In the genomic region with DNA sequence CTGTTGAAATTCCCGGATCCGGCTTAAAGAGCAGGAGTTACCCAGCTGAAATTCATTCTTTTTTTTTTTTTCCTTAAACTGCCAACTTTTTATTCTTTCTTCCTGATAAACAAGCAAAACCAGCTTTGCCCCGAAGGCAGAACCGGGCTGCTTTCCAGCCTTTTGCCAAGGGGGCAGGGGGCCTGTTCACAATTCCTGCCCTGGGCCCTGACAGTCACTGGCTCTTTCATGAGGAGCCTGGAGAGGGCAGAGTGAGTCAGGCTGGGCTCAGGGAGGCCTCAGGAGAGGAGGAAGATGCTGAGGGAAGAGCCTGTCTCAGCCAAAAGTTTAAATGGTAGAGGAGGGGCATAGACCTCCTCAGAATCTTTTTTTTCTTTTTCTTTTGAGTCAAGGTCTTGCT, we compare ENCODE assay signal across 10 cellular contexts. TPM values are rescaled to one million over a fixed set of nuclear protein-coding genes. Genes with fewer than 3 reads are reported as not detected.
A peak's percentile ranks its signal among the peaks of the same experiment; 100 is the strongest.
DNase-seq lines count a peak whose midpoint lies in the region; TF ChIP-seq lines count a peak whose summit lies in the region.
"Had no signal": no experiment of that assay in that cellular context is flagged by ENCODE, and none has a peak within 500 bp of the region (broad histone marks: within the 10 kb centered on the region; RNA-seq: fewer than 3 reads in every experiment).

No MANE protein-coding gene starts in this region.

- peaks cover 93% of the 10 kb centered on the region for H3K4me1 Mint-ChIP-seq in activated naive CD4-positive, alpha-beta T cell treated with anti-CD3 and anti-CD28 coated beads, Interleukin-2, amount 10 ng/mL, durations not matched to agents 7 days and 5 days

- peak overlapping the region; percentile 9 for H3K4me3 Mint-ChIP-seq in activated naive CD4-positive, alpha-beta T cell treated with anti-CD3 and anti-CD28 coated beads, Interleukin-2, amount 10 ng/mL, durations not matched to agents 7 days and 5 days

- CTCF ChIA-PET in activated naive CD4-positive, alpha-beta T cell treated with anti-CD3 and anti-CD28 coated beads, Interleukin-2, amount 10 ng/mL, durations not matched to agents 7 days and 5 days (lab: Charles Lee), result interaction anchor here (1.0 to 2.0 kb wide), 3 partner anchors 17 to 38 kb away, joined by 3 to 7 read pairs (median 4); no protein-coding TSS in a partner anchor

- TF ChIP-seq CTCF in VCaP (conservative IDR thresholded peaks at IDR 0.05), result peak; percentile 74
- peak; percentile 36 for TF ChIP-seq CTCF in hepatocyte (IDR thresholded peaks at IDR 0.05; ENCODE audit: poor library complexity)
- peak; percentile 23 to 36 for TF ChIP-seq CTCF in tibial artery (IDR thresholded peaks at IDR 0.05)

- peaks cover 12% of the 10 kb centered on the region for H3K9me3 Mint-ChIP-seq in activated naive CD4-positive, alpha-beta T cell treated with anti-CD3 and anti-CD28 coated beads, Interleukin-2, amount 10 ng/mL, durations not matched to agents 7 days and 5 days

- WGBS in hepatocyte (ENCODE audit: low lambda C conversion rate, missing lambda C conversion rate), result 61% methylated on average over 4 of the region's 4 CpGs

- H3K27ac ChIP-seq in VCaP (peak overlapping the region; percentile 17; the same call in 1 of the 2 replicates), hepatocyte (no peak overlapping the region), tibial artery (peak overlapping the region; percentile 88 to 94)

- peaks cover 63% of the 10 kb centered on the region for H3K36me3 Mint-ChIP-seq in activated naive CD4-positive, alpha-beta T cell treated with anti-CD3 and anti-CD28 coated beads, Interleukin-2, amount 10 ng/mL, durations not matched to agents 7 days and 5 days

- no peaks in the 10 kb centered on the region for H3K79me2 ChIP-seq in hepatocyte

- no peaks in the 10 kb centered on the region for H4K20me1 ChIP-seq in hepatocyte (ENCODE audit: insufficient read depth, poor library complexity, severe bottlenecking)

- DNase-seq in activated naive CD4-positive, alpha-beta T cell treated with anti-CD3 and anti-CD28 coated beads, Interleukin-2, amount 10 ng/mL, durations not matched to agents 7 days and 5 days, result no peak
- no peak for DNase-seq in activated naive CD4-positive, alpha-beta T cell treated with anti-CD3 and anti-CD28 coated beads, Interleukin-2, amount 50 U/mL, for 16 hours
- DNase-seq in hepatocyte (ENCODE audit: low spot score), result no peak
- no peak for DNase-seq in tibial artery
- DNase-seq in islet precursor cell, result no peak
- no peak for DNase-seq in germinal center (ENCODE audit: low spot score)
- no peak for DNase-seq in NCI-H2029 (lab: John Stamatoyannopoulos, UW)
- DNase-seq: DND-41, NCI-H2171 treated with DMSO at 0.1 percent for 48 hours had no signal

- no peaks in the 10 kb centered on the region for H3K9me2 ChIP-seq in hepatocyte (replicated peaks; ENCODE audit: insufficient read depth)

- no peaks in the 10 kb centered on the region for H3K9me3 ChIP-seq in hepatocyte (ENCODE audit: low read depth)
- no peaks in the 10 kb centered on the region for H3K9me3 ChIP-seq in tibial artery

- H2AFZ ChIP-seq in hepatocyte, result no peak overlapping the region

- H3K36me3 ChIP-seq in hepatocyte (replicated peaks; ENCODE audit: insufficient read depth, low read depth), result no peaks in the 10 kb centered on the region
- no peaks in the 10 kb centered on the region for H3K36me3 ChIP-seq in tibial artery

- H3K27ac Mint-ChIP-seq in activated naive CD4-positive, alpha-beta T cell treated with anti-CD3 and anti-CD28 coated beads, Interleukin-2, amount 10 ng/mL, durations not matched to agents 7 days and 5 days, result no peak overlapping the region

- peaks cover 8% of the 10 kb centered on the region for H3K4me1 ChIP-seq in hepatocyte (ENCODE audit: insufficient read depth)
- peaks cover 0 to 63% (median 32%) of the 10 kb centered on the region in 4 donors for H3K4me1 ChIP-seq in tibial artery

- intact Hi-C loops in tibial artery (cut with DNase I; ENCODE audit: low total_unique reads), result loop anchor here (2.0 kb wide), 1 partner anchor 26 kb away; no protein-coding TSS in a partner anchor

- no peak overlapping the region for H3K4me3 ChIP-seq in hepatocyte
- H3K4me3 ChIP-seq in tibial artery, result no peak overlapping the region

- H3K4me2 ChIP-seq in hepatocyte, result no peak overlapping the region

- peaks cover 26% of the 10 kb centered on the region for H3K27me3 Mint-ChIP-seq in activated naive CD4-positive, alpha-beta T cell treated with anti-CD3 and anti-CD28 coated beads, Interleukin-2, amount 10 ng/mL, durations not matched to agents 7 days and 5 days

- H3K27me3 ChIP-seq in hepatocyte (peaks cover 18% of the 10 kb centered on the region), tibial artery (no peaks in the 10 kb centered on the region)

RNA-seq across cellular contexts. Expression of a gene that starts 4.8 kb away (rescaled TPM):
- 9.8 and 14.1 TPM in 2 replicates for total RNA-seq in hepatocyte
- 12.6 and 20.1 TPM in 2 replicates for polyA plus RNA-seq in hepatocyte

RNA-seq across cellular contexts. Expression of a gene that starts 27.9 kb away (rescaled TPM):
- not detected in 2 replicates for total RNA-seq in hepatocyte
- polyA plus RNA-seq in hepatocyte, result 0.23 TPM in 1 of 2 replicates, not detected in the other

RNA-seq across cellular contexts. Expression of a gene that starts 49.4 kb away (rescaled TPM):
- total RNA-seq in hepatocyte, result 317 and 339 TPM in 2 replicates
- polyA plus RNA-seq in hepatocyte, result 283 and 313 TPM in 2 replicates
